ENCODE assay signal across 8 cellular contexts in the genomic region with DNA sequence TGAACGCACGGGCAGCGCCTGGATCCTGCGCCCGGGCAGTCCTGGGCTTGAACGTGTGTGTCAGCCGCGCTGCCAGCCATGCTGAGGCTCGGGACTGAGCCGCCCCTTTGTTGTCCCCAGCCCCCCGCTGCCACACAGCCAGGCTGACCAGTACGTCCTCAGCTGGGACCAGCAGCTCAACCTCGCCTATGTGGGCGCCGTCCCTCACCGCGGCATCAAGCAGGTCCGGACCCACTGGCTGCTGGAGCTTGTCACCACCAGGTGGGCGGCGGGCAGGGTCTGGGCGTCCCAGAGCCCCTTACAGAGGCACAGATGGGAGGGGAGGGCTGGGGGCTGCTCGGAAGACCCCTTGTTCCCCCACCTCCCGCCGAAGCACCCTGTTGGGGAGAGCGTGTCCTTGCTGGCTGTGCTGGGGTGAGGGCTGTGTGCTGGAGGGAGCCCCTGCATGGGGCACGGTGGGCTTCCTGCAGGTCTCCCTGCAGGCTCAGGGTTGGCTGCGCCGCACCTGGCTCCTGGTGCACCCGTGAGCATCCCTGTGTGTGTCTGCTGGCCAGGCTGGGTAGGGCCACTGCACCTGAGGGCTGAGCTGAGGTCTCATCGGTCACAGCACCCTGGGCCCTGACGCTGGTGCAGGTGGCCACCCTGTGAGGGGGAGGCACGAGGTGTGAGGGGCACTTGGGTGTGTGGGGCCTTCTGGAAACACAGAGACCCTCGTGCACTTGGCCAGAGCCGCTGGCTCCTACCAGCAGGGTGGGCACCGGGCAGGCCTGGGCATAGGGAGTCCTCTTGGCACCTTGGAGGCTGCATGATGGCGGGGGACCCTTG. TPM values are rescaled to one million over a fixed set of nuclear protein-coding genes. Genes with fewer than 3 reads are reported as not detected.
DNase-seq lines count a peak whose midpoint lies in the region; ATAC-seq and TF ChIP-seq lines count a peak whose summit lies in the region.

No MANE protein-coding gene starts in this region.

- peaks cover 2% of the 10 kb centered on the region for H3K36me3 Mint-ChIP-seq in activated naive CD4-positive, alpha-beta T cell treated with anti-CD3 and anti-CD28 coated beads, Interleukin-2, amount 10 ng/mL, durations not matched to agents 7 days and 5 days
- peaks cover 3% of the 10 kb centered on the region for H3K36me3 Mint-ChIP-seq in brain

- peak overlapping the region; percentile 77 for H3K4me3 Mint-ChIP-seq in activated naive CD4-positive, alpha-beta T cell treated with anti-CD3 and anti-CD28 coated beads, Interleukin-2, amount 10 ng/mL, durations not matched to agents 7 days and 5 days
- H3K4me3 Mint-ChIP-seq in brain: peak overlapping the region; percentile 78 to 86 (median 81)

- ATAC-seq in upper lobe of left lung (ENCODE audit: low FRiP score in 2 of 2): peak in 1 of 2 donors; percentile 7
- no peak for ATAC-seq in GM18868 (IDR thresholded peaks at IDR 0.05; ENCODE audit: unreplicated experiment)
- no peak for ATAC-seq in HG02884 (IDR thresholded peaks at IDR 0.05; ENCODE audit: unreplicated experiment)
- no peak for ATAC-seq in GM21576 (IDR thresholded peaks at IDR 0.05; ENCODE audit: unreplicated experiment)

- H3K27ac ChIP-seq in mesodermal cell (ENCODE audit: low read depth, low read length, severe bottlenecking) (no peak overlapping the region), upper lobe of left lung (peak overlapping the region; percentile 58 to 77 (median 70))

- no peaks in the 10 kb centered on the region for H3K36me3 ChIP-seq in mesodermal cell (ENCODE audit: control insufficient read depth, insufficient read depth, low read length)
- peaks cover 0 to 18% (median 9%) of the 10 kb centered on the region in 4 donors for H3K36me3 ChIP-seq in upper lobe of left lung

- H3K4me3 ChIP-seq in mesodermal cell (ENCODE audit: extremely low read depth, insufficient read depth, low read length, poor library complexity, severe bottlenecking) (peak overlapping the region; percentile 49), upper lobe of left lung (peak overlapping the region in 3 of 4 donors; percentile 72 to 94 (median 78))

- no peaks in the 10 kb centered on the region for H3K4me1 ChIP-seq in mesodermal cell (ENCODE audit: control insufficient read depth, insufficient read depth, low read length, poor library complexity, severe bottlenecking)
- H3K4me1 ChIP-seq in upper lobe of left lung: peaks cover 22 to 39% (median 32%) of the 10 kb centered on the region in 4 donors

- no peaks in the 10 kb centered on the region for H3K9me3 Mint-ChIP-seq in activated naive CD4-positive, alpha-beta T cell treated with anti-CD3 and anti-CD28 coated beads, Interleukin-2, amount 10 ng/mL, durations not matched to agents 7 days and 5 days
- H3K9me3 Mint-ChIP-seq in brain: peaks cover 0 to 2% (median 0%) of the 10 kb centered on the region in 5 experiments

- no peak for DNase-seq in activated naive CD4-positive, alpha-beta T cell treated with anti-CD3 and anti-CD28 coated beads, Interleukin-2, amount 10 ng/mL, durations not matched to agents 7 days and 5 days
- no peak for DNase-seq in activated naive CD4-positive, alpha-beta T cell treated with Interleukin-2 at 50 U/mL for 16 hours
- DNase-seq in upper lobe of left lung: peak in 1 of 2 donors; percentile 85

- H3K27me3 Mint-ChIP-seq in activated naive CD4-positive, alpha-beta T cell treated with anti-CD3 and anti-CD28 coated beads, Interleukin-2, amount 10 ng/mL, durations not matched to agents 7 days and 5 days: no peaks in the 10 kb centered on the region
- H3K27me3 Mint-ChIP-seq in brain: peaks cover 2% of the 10 kb centered on the region

- H3K9me3 ChIP-seq in mesodermal cell (ENCODE audit: control insufficient read depth, low read length): no peaks in the 10 kb centered on the region
- no peaks in the 10 kb centered on the region for H3K9me3 ChIP-seq in upper lobe of left lung

- peak overlapping the region; percentile 24 for H3K27ac Mint-ChIP-seq in activated naive CD4-positive, alpha-beta T cell treated with anti-CD3 and anti-CD28 coated beads, Interleukin-2, amount 10 ng/mL, durations not matched to agents 7 days and 5 days
- peak overlapping the region in 3 of 5 experiments; percentile 73 to 88 (median 86) for H3K27ac Mint-ChIP-seq in brain

- CTCF ChIA-PET in activated naive CD4-positive, alpha-beta T cell treated with anti-CD3 and anti-CD28 coated beads, Interleukin-2, amount 10 ng/mL, durations not matched to agents 7 days and 5 days (lab: Charles Lee): interaction anchor here (1.1 to 2.2 kb wide), 3 partner anchors 22 to 246 kb away, joined by 3 to 18 read pairs (median 4); no protein-coding TSS in a partner anchor

- H3K27me3 ChIP-seq in upper lobe of left lung: no peaks in the 10 kb centered on the region

- TF ChIP-seq POLR2A in upper lobe of left lung (IDR thresholded peaks at IDR 0.05): no peak

- TF ChIP-seq CTCF in brain (conservative IDR thresholded peaks at IDR 0.05) (no peak), upper lobe of left lung (IDR thresholded peaks at IDR 0.05) (no peak)

- no peak for TF ChIP-seq EP300 in upper lobe of left lung (IDR thresholded peaks at IDR 0.05)

- H3K4me1 Mint-ChIP-seq in activated naive CD4-positive, alpha-beta T cell treated with anti-CD3 and anti-CD28 coated beads, Interleukin-2, amount 10 ng/mL, durations not matched to agents 7 days and 5 days: peaks cover 29% of the 10 kb centered on the region
- peaks cover 30% of the 10 kb centered on the region for H3K4me1 Mint-ChIP-seq in brain

- WGBS in mesodermal cell (ENCODE audit: insufficient coverage in 2 of 2), 2 experiments: 86 to 88% methylated on average over 28 to 32 of the region's 36 CpGs
- WGBS in upper lobe of left lung, 2 donors: 69 to 84% methylated on average over 13 to 28 of the region's 36 CpGs

RNA-seq across cellular contexts. Expression of a gene that starts 1.1 kb away (rescaled TPM):
- 3.6 TPM for polyA plus RNA-seq in brain (ENCODE audit: insufficient read depth, low read depth, low replicate concordance)
- polyA plus RNA-seq in mesodermal cell (2013, experiment 1 of 2): 2.2 TPM
- polyA plus RNA-seq in mesodermal cell (2013, experiment 2 of 2): 2.7 TPM
- total RNA-seq in upper lobe of left lung: 100 to 1,000 TPM in 1 of 6 donors, 10 to 100 TPM in 5; 13.5 to 152 (median 55.9) TPM

RNA-seq across cellular contexts. Expression of a gene that starts 5.3 kb away (rescaled TPM):
- polyA plus RNA-seq in brain (ENCODE audit: insufficient read depth, low read depth, low replicate concordance): not detected
- polyA plus RNA-seq in mesodermal cell (2013, experiment 1 of 2): not detected
- polyA plus RNA-seq in mesodermal cell (2013, experiment 2 of 2): not detected
- total RNA-seq in upper lobe of left lung: 1 to 10 TPM in 1 of 6 donors, under 1 TPM in 5; 0.39 to 2.1 (median 0.68) TPM

RNA-seq across cellular contexts. Expression of a gene that starts 14.5 kb away (rescaled TPM):
- polyA plus RNA-seq in brain (ENCODE audit: insufficient read depth, low read depth, low replicate concordance): 4.4 TPM
- 11.0 TPM for polyA plus RNA-seq in mesodermal cell (2013, experiment 1 of 2)
- 8.0 TPM for polyA plus RNA-seq in mesodermal cell (2013, experiment 2 of 2)
- total RNA-seq in upper lobe of left lung: 10 to 100 TPM; 10.7 to 36.7 (median 17.5) TPM

RNA-seq across cellular contexts. Expression of a gene that starts 23.5 kb away (rescaled TPM):
- 14.7 TPM for polyA plus RNA-seq in brain (ENCODE audit: insufficient read depth, low read depth, low replicate concordance)
- polyA plus RNA-seq in mesodermal cell (2013, experiment 1 of 2): 33.4 TPM
- 29.9 TPM for polyA plus RNA-seq in mesodermal cell (2013, experiment 2 of 2)
- total RNA-seq in upper lobe of left lung: 10 to 100 TPM; 21.0 to 32.4 (median 25.6) TPM

RNA-seq across cellular contexts. Expression of a gene that starts 55.6 kb away (rescaled TPM):
- 61.5 TPM for polyA plus RNA-seq in brain (ENCODE audit: insufficient read depth, low read depth, low replicate concordance)
- 12.8 TPM for polyA plus RNA-seq in mesodermal cell (2013, experiment 1 of 2)
- polyA plus RNA-seq in mesodermal cell (2013, experiment 2 of 2): 10.8 TPM
- 100 to 1,000 TPM in 1 of 6 donors, 10 to 100 TPM in 5; 24.6 to 126 (median 41.8) TPM for total RNA-seq in upper lobe of left lung
